In the genomic region with DNA sequence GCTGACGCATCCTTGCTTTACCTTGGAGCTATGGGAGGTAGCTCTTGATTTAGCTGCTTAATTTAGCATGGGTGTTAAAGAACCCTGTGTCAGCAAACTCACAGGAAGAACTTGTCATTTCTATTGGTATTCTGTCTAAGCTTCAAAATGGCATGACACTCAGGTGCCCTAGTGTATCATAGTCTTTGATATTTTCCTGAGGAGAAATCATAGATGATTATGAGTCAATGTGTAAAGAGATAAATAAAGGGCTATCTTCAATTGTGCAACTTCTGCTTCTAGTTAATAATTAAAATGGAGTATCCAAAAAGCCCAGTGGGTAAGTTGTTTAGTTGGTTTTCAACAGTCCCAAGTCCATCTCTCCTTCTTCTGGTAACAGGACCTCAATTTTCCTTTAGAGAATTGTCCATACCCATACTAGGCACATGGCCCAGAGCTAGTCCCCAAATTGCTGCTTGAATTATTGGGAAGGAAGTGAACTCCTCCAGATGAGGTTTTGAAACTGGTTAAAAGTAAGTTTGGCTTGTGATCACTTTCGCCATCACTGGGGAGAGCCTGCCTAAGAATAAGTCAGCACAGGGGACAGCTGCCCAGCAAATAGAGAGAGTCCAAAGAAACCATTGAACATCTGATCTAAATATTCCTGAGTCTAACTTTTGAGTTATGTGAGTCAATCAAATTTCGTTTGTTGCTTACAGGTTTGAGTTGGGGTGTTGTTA, we compare ENCODE assay signal across 26 cellular contexts.
DNase-seq lines count a peak whose midpoint lies in the region; ATAC-seq, FAIRE-seq and TF ChIP-seq lines count a peak whose summit lies in the region.
"Had no signal": no experiment of that assay in that cellular context is flagged by ENCODE, and none has a peak within 500 bp of the region (broad histone marks: within the 10 kb centered on the region; RNA-seq: fewer than 3 reads in every experiment).

No MANE protein-coding gene starts in this region.

- in situ Hi-C loops in mammary epithelial cell (cut with MboI; ENCODE audit: low sequenced_read_pairs in 2 of 2), result no loop called here

- no peak overlapping the region for H2AFZ ChIP-seq in mammary epithelial cell (ENCODE audit: low read depth, low read length)
- H2AFZ ChIP-seq: GM23248 had no signal

- no peak overlapping the region for H3K4me2 ChIP-seq in mammary epithelial cell (ENCODE audit: insufficient read depth, low read depth, low read length)

- H3K4me3 Mint-ChIP-seq in naive thymus-derived CD4-positive, alpha-beta T cell, result no peak overlapping the region
- H3K4me3 Mint-ChIP-seq: activated naive CD8-positive, alpha-beta T cell; activated T-helper 1 cell treated with anti-CD3 and anti-CD28 coated beads, Interleukin-12 subunit alpha, Interleukin-12 subunit beta, Interleukin-2, Interleukin-4 antibody, amounts not matched to agents 30 ng/mL and 10 ng/mL and 1 ng/mL, durations not matched to agents 14 hours and 24 hours and 36 hours; effector memory CD8-positive, alpha-beta T cell; IgD-negative memory B cell; stimulated activated naive CD8-positive, alpha-beta T cell treated with anti-CD3 and anti-CD28 coated beads, Interleukin-15, amount 100 ng/mL, for 72 hours; T-helper 17 cell had no signal

- peaks cover 0 to 5% (median 0%) of the 10 kb centered on the region in 7 donors for H3K4me1 Mint-ChIP-seq in naive thymus-derived CD4-positive, alpha-beta T cell
- H3K4me1 Mint-ChIP-seq: IgD-negative memory B cell; stimulated activated naive CD8-positive, alpha-beta T cell treated with anti-CD3 and anti-CD28 coated beads, Interleukin-15, amount 100 ng/mL, for 72 hours; T-helper 17 cell had no signal

- TF ChIP-seq POLR2A in testis (IDR thresholded peaks at IDR 0.05), result no peak

- dilution Hi-C loops in mammary epithelial cell (cut with HindIII; ENCODE audit: low sequenced_read_pairs), result no loop called here

- H3K9me3 Mint-ChIP-seq in naive thymus-derived CD4-positive, alpha-beta T cell, result peaks cover 0 to 11% (median 0%) of the 10 kb centered on the region in 11 donors
- H3K9me3 Mint-ChIP-seq: activated T-helper 1 cell treated with anti-CD3 and anti-CD28 coated beads, Interleukin-12 subunit alpha, Interleukin-12 subunit beta, Interleukin-2, Interleukin-4 antibody, amounts not matched to agents 30 ng/mL and 10 ng/mL and 1 ng/mL, durations not matched to agents 14 hours and 24 hours and 36 hours; effector memory CD8-positive, alpha-beta T cell; IgD-negative memory B cell; stimulated activated naive CD8-positive, alpha-beta T cell treated with anti-CD3 and anti-CD28 coated beads, Interleukin-15, amount 100 ng/mL, for 72 hours had no signal

- DNase-seq in GM10248 (ENCODE audit: extremely low spot score), result peak; percentile 15
- no peak for DNase-seq in pancreas
- no peak for DNase-seq in naive thymus-derived CD4-positive, alpha-beta T cell
- DNase-seq in mammary epithelial cell, result no peak
- DNase-seq in testis, result no peak
- DNase-seq: activated CD4-positive, alpha-beta T cell treated with anti-CD3 and anti-CD28 coated beads, Interleukin-2, amount 50 U/mL, for 1 hour; effector memory CD8-positive, alpha-beta T cell; GM23248; mesenchymal stem cell; NCI-H510A; Peyer's patch; stimulated activated CD4-positive, alpha-beta T cell treated with anti-CD3 and anti-CD28 coated beads, Interleukin-12 subunit alpha, Interleukin-12 subunit beta, amount 100 ng/mL, for 4 hours; stimulated activated naive CD8-positive, alpha-beta T cell treated with anti-CD3 and anti-CD28 coated beads, Interleukin-15, amount 100 ng/mL, for 72 hours; T-helper 17 cell; WERI-Rb-1 had no signal

- ATAC-seq in HG03175 (IDR thresholded peaks at IDR 0.05; ENCODE audit: unreplicated experiment) (peak; percentile 40), pancreas (peak; percentile 30 to 60 (median 44)), GM18868 (IDR thresholded peaks at IDR 0.05; ENCODE audit: unreplicated experiment) (no peak)
- ATAC-seq in naive thymus-derived CD4-positive, alpha-beta T cell, result no peak
- ATAC-seq: effector memory CD8-positive, alpha-beta T cell; esophagus mucosa; stimulated activated naive CD8-positive, alpha-beta T cell treated with anti-CD3 and anti-CD28 coated beads, Interleukin-15, amount 100 ng/mL, for 72 hours; T-helper 17 cell had no signal

- no TSS peak for BruUV-seq in mammary epithelial cell (replicated peaks; lab: Mats Ljungman, UMichigan)

- no peaks in the 10 kb centered on the region for H3K27me3 ChIP-seq in pancreas
- H3K27me3 ChIP-seq in naive thymus-derived CD4-positive, alpha-beta T cell (ENCODE audit: control insufficient read depth in 2 of 2, insufficient read depth in 2 of 2, low read length in 2 of 2), result no peaks in the 10 kb centered on the region
- H3K27me3 ChIP-seq in mammary epithelial cell (ENCODE audit: insufficient read depth, low read length), result peaks cover 8% of the 10 kb centered on the region
- no peaks in the 10 kb centered on the region for H3K27me3 ChIP-seq in testis
- H3K27me3 ChIP-seq: gastroesophageal sphincter, Peyer's patch, right atrium auricular region had no signal

- intact Hi-C loops in pancreas (cut with DNase I) (no loop called here), mammary epithelial cell (cut with micrococcal nuclease) (no loop called here), testis (cut with DNase I; ENCODE audit: low total_unique reads) (no loop called here)
- intact Hi-C loops in naive thymus-derived CD4-positive, alpha-beta T cell (cut with micrococcal nuclease), result no loop called here

- H3K9me3 ChIP-seq in pancreas (no peaks in the 10 kb centered on the region), mammary epithelial cell (replicated peaks; ENCODE audit: insufficient read depth, low read length) (no peaks in the 10 kb centered on the region), testis (no peaks in the 10 kb centered on the region)
- H3K9me3 ChIP-seq in naive thymus-derived CD4-positive, alpha-beta T cell (ENCODE audit: control insufficient read depth in 2 of 3, low read length in 3 of 3), result no peaks in the 10 kb centered on the region
- H3K9me3 ChIP-seq: gastroesophageal sphincter, Peyer's patch, right atrium auricular region had no signal

- H3K4me1 ChIP-seq in pancreas (peaks cover 12 to 39% (median 33%) of the 10 kb centered on the region in 3 donors), mammary epithelial cell (ENCODE audit: insufficient read depth, low read length) (no peaks in the 10 kb centered on the region), testis (peaks cover 13% of the 10 kb centered on the region)
- H3K4me1 ChIP-seq in naive thymus-derived CD4-positive, alpha-beta T cell (ENCODE audit: control insufficient read depth in 2 of 2, insufficient read depth in 2 of 2, low read length in 2 of 2), result no peaks in the 10 kb centered on the region
- H3K4me1 ChIP-seq: gastroesophageal sphincter, Peyer's patch had no signal

- no peak overlapping the region for H3K27ac Mint-ChIP-seq in naive thymus-derived CD4-positive, alpha-beta T cell
- H3K27ac Mint-ChIP-seq: activated naive CD8-positive, alpha-beta T cell; activated T-helper 1 cell treated with anti-CD3 and anti-CD28 coated beads, Interleukin-12 subunit alpha, Interleukin-12 subunit beta, Interleukin-2, Interleukin-4 antibody, amounts not matched to agents 30 ng/mL and 10 ng/mL and 1 ng/mL, durations not matched to agents 14 hours and 24 hours and 36 hours; effector memory CD8-positive, alpha-beta T cell; IgD-negative memory B cell; stimulated activated naive CD8-positive, alpha-beta T cell treated with anti-CD3 and anti-CD28 coated beads, Interleukin-15, amount 100 ng/mL, for 72 hours; T-helper 17 cell had no signal

- H4K20me1 ChIP-seq in mammary epithelial cell (ENCODE audit: insufficient read depth, low read length), result no peaks in the 10 kb centered on the region

- peaks cover 0 to 13% (median 0%) of the 10 kb centered on the region in 5 donors for H3K27me3 Mint-ChIP-seq in naive thymus-derived CD4-positive, alpha-beta T cell
- H3K27me3 Mint-ChIP-seq: activated naive CD8-positive, alpha-beta T cell; effector memory CD8-positive, alpha-beta T cell; IgD-negative memory B cell; stimulated activated naive CD8-positive, alpha-beta T cell treated with anti-CD3 and anti-CD28 coated beads, Interleukin-15, amount 100 ng/mL, for 72 hours; T-helper 17 cell had no signal

- no peaks in the 10 kb centered on the region for H3K79me2 ChIP-seq in mammary epithelial cell (ENCODE audit: insufficient read depth, low read length)

- H3K9ac ChIP-seq in mammary epithelial cell (ENCODE audit: insufficient read depth, low read length), result no peak overlapping the region
- H3K9ac ChIP-seq: GM23248 had no signal

- whole genome bisulfite sequencing in pancreas, 2 donors, result 73% methylated on average over 3 of the region's 3 CpGs
- WGBS in mammary epithelial cell (ENCODE audit: low coverage, missing lambda C conversion rate), result 73% methylated on average over 3 of the region's 3 CpGs
- 90 to 94% methylated on average over 3 of the region's 3 CpGs for WGBS in testis, 2 donors

- H3K4me3 ChIP-seq in pancreas (no peak overlapping the region), mammary epithelial cell (replicated peaks in 1 of 3; ENCODE audit: insufficient read depth in 1 of 3, low read depth in 2 of 3, low read length in 3 of 3) (no peak overlapping the region), testis (no peak overlapping the region)
- H3K4me3 ChIP-seq in naive thymus-derived CD4-positive, alpha-beta T cell (ENCODE audit: low read length), result no peak overlapping the region
- H3K4me3 ChIP-seq: gastroesophageal sphincter, GM23248, Peyer's patch, right atrium auricular region had no signal

- no peak for TF ChIP-seq CTCF in GM10248 (IDR thresholded peaks at IDR 0.05; ENCODE audit: control extremely low read depth, extremely low read depth, low read depth, missing control alignments)
- no peak for TF ChIP-seq CTCF in pancreas (IDR thresholded peaks at IDR 0.05)
- TF ChIP-seq CTCF in mammary epithelial cell (conservative IDR thresholded peaks at IDR 0.05 in 1 of 2, IDR thresholded peaks at IDR 0.05 in 1 of 2; ENCODE audit: extremely low read depth in 1 of 2, insufficient read depth in 1 of 2, low read depth in 1 of 2, low read length in 2 of 2), result no peak
- no peak for TF ChIP-seq CTCF in testis (IDR thresholded peaks at IDR 0.05)

- POLR2A ChIA-PET in GM10248 (lab: Yijun Ruan, JAX), result no interaction called here
- POLR2A ChIA-PET in naive thymus-derived CD4-positive, alpha-beta T cell (lab: Charles Lee), result no interaction called here

- no peak for FAIRE-seq in pancreas (lab: Jason Lieb, UNC)
- FAIRE-seq: D721Med had no signal

- peaks cover 0 to 5% (median 0%) of the 10 kb centered on the region in 5 donors for H3K36me3 Mint-ChIP-seq in naive thymus-derived CD4-positive, alpha-beta T cell
- H3K36me3 Mint-ChIP-seq: activated naive CD8-positive, alpha-beta T cell; IgD-negative memory B cell had no signal

- CTCF ChIA-PET in GM10248 (lab: Yijun Ruan, JAX), result interaction anchor here (1.1 to 1.6 kb wide), 5 partner anchors 10 to 52 kb away, joined by 3 to 4 read pairs (median 3); no protein-coding TSS in a partner anchor
- CTCF ChIA-PET in naive thymus-derived CD4-positive, alpha-beta T cell (lab: Charles Lee), result no interaction called here
- CTCF ChIA-PET in mammary epithelial cell (lab: Charles Lee; ENCODE audit: low non-redundant PET), result no interaction called here

- H3K36me3 ChIP-seq in pancreas (no peaks in the 10 kb centered on the region), mammary epithelial cell (ENCODE audit: insufficient read depth, low read length) (no peaks in the 10 kb centered on the region), testis (ENCODE audit: low read depth, missing control alignments) (no peaks in the 10 kb centered on the region)
- no peaks in the 10 kb centered on the region for H3K36me3 ChIP-seq in naive thymus-derived CD4-positive, alpha-beta T cell (ENCODE audit: control insufficient read depth in 2 of 3, insufficient read depth in 3 of 3, low read length in 3 of 3)
- H3K36me3 ChIP-seq: gastroesophageal sphincter, Peyer's patch, right atrium auricular region, WERI-Rb-1 had no signal

- peak overlapping the region; percentile 88 for H3K27ac ChIP-seq in cingulate gyrus (ENCODE audit: low read depth, low read length)
- peak overlapping the region in 2 of 4 donors; percentile 30 to 63 for H3K27ac ChIP-seq in pancreas
- H3K27ac ChIP-seq in naive thymus-derived CD4-positive, alpha-beta T cell (ENCODE audit: low read depth, low read length), result no peak overlapping the region
- no peak overlapping the region for H3K27ac ChIP-seq in mammary epithelial cell (ENCODE audit: insufficient read depth, low read depth, low read length)
- peak overlapping the region in 1 of 2 donors; percentile 41 for H3K27ac ChIP-seq in testis
- H3K27ac ChIP-seq: C4-2B, gastroesophageal sphincter, GM23248, Peyer's patch, right atrium auricular region, WERI-Rb-1 had no signal

Comparison
In these comparisons a context has a peak if more than half of its experiments do, and no peak if none do; other contexts are left out.
1. ATAC-seq: peak in HG03175 (single experiment) and pancreas (4 of 4); none in naive thymus-derived CD4-positive, alpha-beta T cell (single experiment) and GM18868 (single experiment).